ENCODE assay signal across 15 cellular contexts in the genomic region with DNA sequence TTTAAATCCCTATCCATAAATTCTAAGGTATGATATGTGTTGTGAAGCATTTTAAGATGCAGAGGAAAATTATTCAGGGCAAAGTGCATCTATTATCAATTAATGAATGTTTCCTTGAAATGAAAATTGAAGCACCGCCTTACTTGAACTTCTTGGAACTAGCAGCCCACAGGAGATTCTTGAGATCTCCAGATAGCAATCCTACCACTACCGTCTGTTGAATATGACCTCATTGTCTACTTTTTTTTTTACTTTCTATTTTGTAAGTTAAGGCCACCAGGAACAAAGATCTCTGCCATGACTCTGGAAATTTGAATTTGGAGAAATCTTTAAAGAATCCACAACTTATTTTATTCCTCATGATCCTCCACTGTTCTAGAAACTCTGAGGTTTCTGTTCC.
"Had no signal": no experiment of that assay in that cellular context is flagged by ENCODE, and none has a peak within 500 bp of the region (broad histone marks: within the 10 kb centered on the region; RNA-seq: fewer than 3 reads in every experiment).

No MANE protein-coding gene starts in this region.

- H3K4me1 ChIP-seq: neural progenitor cell, parathyroid adenoma, transverse colon had no signal

- H3K4me2 ChIP-seq: neural progenitor cell had no signal

- H3K4me3 ChIP-seq: coronary artery, neural progenitor cell, transverse colon had no signal

- H3K9me3 ChIP-seq: transverse colon had no signal

- H2AFZ ChIP-seq: neural progenitor cell, parathyroid adenoma had no signal

- H3K27me3 ChIP-seq: neural progenitor cell, transverse colon had no signal

- ATAC-seq: activated CD4-positive, alpha-beta T cell treated with anti-CD3 and anti-CD28 coated beads for 36 hours; activated CD8-positive, alpha-beta T cell treated with anti-CD3 and anti-CD28 coated beads, Interleukin-2, amount 10 ng/mL, durations not matched to agents 7 days and 5 days; stimulated activated memory B cell treated with anti-CD40 and anti-IgM and Interleukin-4, amounts not matched to agents 10 μg/mL and 1 μg/mL and 100 μg/mL, for 72 hours; T-helper 17 cell had no signal

- H3K9ac ChIP-seq: neural progenitor cell, parathyroid adenoma had no signal

- H3K36me3 ChIP-seq: neural progenitor cell, transverse colon had no signal

- DNase-seq: activated CD4-positive, alpha-beta T cell treated with anti-CD3 and anti-CD28 coated beads for 36 hours; activated CD8-positive, alpha-beta T cell treated with anti-CD3 and anti-CD28 coated beads, Interleukin-2, amount 10 ng/mL, durations not matched to agents 7 days and 5 days; activated naive CD4-positive, alpha-beta T cell; caudate nucleus; effector CD8-positive, alpha-beta T cell; hippocampal formation; midbrain; retina; substantia nigra; T-helper 17 cell; transverse colon had no signal

- H3K27ac ChIP-seq: coronary artery, neural progenitor cell, parathyroid adenoma, transverse colon had no signal
